9 cellular contexts compared by ENCODE assay signal in genomic region chr9:97982191-97982718, GRCh38. TPM values are rescaled to one million over a fixed set of nuclear protein-coding genes. Genes with fewer than 3 reads are reported as not detected.
DNase-seq lines count a peak whose midpoint lies in the region; ATAC-seq and TF ChIP-seq lines count a peak whose summit lies in the region.
"Had no signal": no experiment of that assay in that cellular context is flagged by ENCODE, and none has a peak within 500 bp of the region (broad histone marks: within the 10 kb centered on the region; RNA-seq: fewer than 3 reads in every experiment).

No MANE protein-coding gene starts in this region.

- H3K36me3 Mint-ChIP-seq in naive thymus-derived CD8-positive, alpha-beta T cell, result no peaks in the 10 kb centered on the region

- H3K27me3 ChIP-seq in BJ (ENCODE audit: control insufficient read depth, insufficient read depth, low read length) (no peaks in the 10 kb centered on the region; the same call in 1 of the 2 replicates), colonic mucosa (no peaks in the 10 kb centered on the region)

- peak overlapping the region; percentile 18 to 96 (median 90) for H3K27ac Mint-ChIP-seq in naive thymus-derived CD8-positive, alpha-beta T cell

- DNase-seq in BJ (ENCODE audit: low read depth) (no peak), LNCaP clone FGC (ENCODE audit: low read depth) (no peak), colonic mucosa (no peak), ureter (ENCODE audit: low spot score) (no peak), cortex of kidney (lab: John Stamatoyannopoulos, UW) (no peak)
- no peak for DNase-seq in naive thymus-derived CD8-positive, alpha-beta T cell

- TF ChIP-seq CTCF in BJ (IDR thresholded peaks at IDR 0.05; ENCODE audit: insufficient read depth, low read depth, low read length), result no peak
- no peak for TF ChIP-seq CTCF in LNCaP clone FGC (IDR thresholded peaks at IDR 0.05; ENCODE audit: control insufficient read depth, extremely low read depth, insufficient read depth)
- TF ChIP-seq CTCF in colonic mucosa (IDR thresholded peaks at IDR 0.05), result no peak

- no peaks in the 10 kb centered on the region for H3K9me3 ChIP-seq in colonic mucosa

- ATAC-seq in naive thymus-derived CD8-positive, alpha-beta T cell, result no peak
- ATAC-seq in HG03520 (IDR thresholded peaks at IDR 0.05; ENCODE audit: unreplicated experiment), result no peak
- no peak for ATAC-seq in GM21737 (IDR thresholded peaks at IDR 0.05; ENCODE audit: unreplicated experiment)

- peak overlapping the region; percentile 97 for H3K27ac ChIP-seq in colonic mucosa

- intact Hi-C loops in colonic mucosa (cut with DNase I), result no loop called here

- H3K36me3 ChIP-seq in BJ (ENCODE audit: control insufficient read depth, insufficient read depth, low read length) (no peaks in the 10 kb centered on the region), colonic mucosa (no peaks in the 10 kb centered on the region)

- POLR2A ChIA-PET in BJ (lab: Charles Lee), result interaction anchor here (0.6 kb wide), 2 partner anchors 93 to 182 kb away, joined by 3 to 8 read pairs; no protein-coding TSS in a partner anchor
- POLR2A ChIA-PET in naive thymus-derived CD8-positive, alpha-beta T cell (lab: Charles Lee), result interaction anchor here (0.6 to 9.6 kb wide), 24 partner anchors 8 to 1212 kb away, joined by 3 to 200 read pairs (median 7); partner anchors contain the start of genes HEMGN, NANS, NCBP1 and TBC1D2

- H3K4me3 ChIP-seq in BJ (ENCODE audit: low read depth, low read length), result peak overlapping the region; percentile 88
- H3K4me3 ChIP-seq in LNCaP clone FGC (ENCODE audit: low read depth, low read length), result peak overlapping the region; percentile 86
- peak overlapping the region; percentile 82 for H3K4me3 ChIP-seq in colonic mucosa

- H3K9me3 Mint-ChIP-seq in naive thymus-derived CD8-positive, alpha-beta T cell, result no peaks in the 10 kb centered on the region

- CTCF ChIA-PET in BJ (lab: Yijun Ruan, JAX), result interaction anchor here (0.6 to 1.7 kb wide), 9 partner anchors 10 to 274 kb away, joined by 3 to 9 read pairs (median 4); partner anchors contain the start of genes TBC1D2 and TRMO

- peak overlapping the region; percentile 69 to 90 (median 78) for H3K4me3 Mint-ChIP-seq in naive thymus-derived CD8-positive, alpha-beta T cell

- H3K4me1 Mint-ChIP-seq in naive thymus-derived CD8-positive, alpha-beta T cell, result peaks cover 21 to 54% (median 46%) of the 10 kb centered on the region in 4 donors

- H3K9ac ChIP-seq in colonic mucosa (ENCODE audit: low read depth in 2 of 2, low read length in 2 of 2), result peak overlapping the region; percentile 86 to 95

- H3K27me3 Mint-ChIP-seq in naive thymus-derived CD8-positive, alpha-beta T cell, result no peaks in the 10 kb centered on the region

- peaks cover 5% of the 10 kb centered on the region for H3K4me1 ChIP-seq in colonic mucosa

RNA-seq across cellular contexts. Expression of gene ANP32B, which starts 0.9 kb away (rescaled TPM):
- 18.3 and 40.5 TPM in 2 replicates for polyA plus RNA-seq in BJ (2011; rRNA removed)
- 15.9 and 21.7 TPM in 2 replicates for polyA minus RNA-seq in BJ (2011; rRNA and poly(A)+ RNA removed)
- total RNA-seq in colonic mucosa, result 100 to 1,000 TPM; 133 to 183 TPM
- 100 to 1,000 TPM; 200 to 205 TPM for total RNA-seq in naive thymus-derived CD8-positive, alpha-beta T cell
- 100 to 1,000 TPM in 2 of 3 donors, 10 to 100 TPM in 1; 87.8 to 110 (median 108) TPM for polyA plus RNA-seq in naive thymus-derived CD8-positive, alpha-beta T cell
- 136 TPM for total RNA-seq in ureter

RNA-seq across cellular contexts. Expression of gene HEMGN, which starts 44.3 kb away (rescaled TPM):
- polyA plus RNA-seq in BJ (2011; rRNA removed), result not detected in 2 replicates
- polyA minus RNA-seq in BJ (2011; rRNA and poly(A)+ RNA removed), result not detected in 2 replicates
- total RNA-seq in colonic mucosa, result under 1 TPM in 1 of 2 donors, not detected in 1; 0.22 TPM
- 1 to 10 TPM; 1.9 to 3.4 TPM for total RNA-seq in naive thymus-derived CD8-positive, alpha-beta T cell
- 10 to 100 TPM in 1 of 3 donors, 1 to 10 TPM in 2; 7.6 to 11.0 (median 8.3) TPM for polyA plus RNA-seq in naive thymus-derived CD8-positive, alpha-beta T cell
- total RNA-seq in ureter, result not detected
- total RNA-seq: pulmonary artery endothelial cell had no signal

RNA-seq across cellular contexts. Expression of gene TRMO, which starts 60.0 kb away (rescaled TPM):
- 11.2 and 17.2 TPM in 2 replicates for polyA plus RNA-seq in BJ (2011; rRNA removed)
- 5.9 and 6.2 TPM in 2 replicates for polyA minus RNA-seq in BJ (2011; rRNA and poly(A)+ RNA removed)
- total RNA-seq in colonic mucosa (10 to 100 TPM; 10.2 to 11.9 TPM), ureter (16.2 TPM)
- total RNA-seq in naive thymus-derived CD8-positive, alpha-beta T cell, result 10 to 100 TPM; 40.2 to 51.5 TPM
- 10 to 100 TPM; 11.7 to 18.0 (median 13.8) TPM for polyA plus RNA-seq in naive thymus-derived CD8-positive, alpha-beta T cell
